ENCODE assay signal across 1 cellular context in the genomic region with DNA sequence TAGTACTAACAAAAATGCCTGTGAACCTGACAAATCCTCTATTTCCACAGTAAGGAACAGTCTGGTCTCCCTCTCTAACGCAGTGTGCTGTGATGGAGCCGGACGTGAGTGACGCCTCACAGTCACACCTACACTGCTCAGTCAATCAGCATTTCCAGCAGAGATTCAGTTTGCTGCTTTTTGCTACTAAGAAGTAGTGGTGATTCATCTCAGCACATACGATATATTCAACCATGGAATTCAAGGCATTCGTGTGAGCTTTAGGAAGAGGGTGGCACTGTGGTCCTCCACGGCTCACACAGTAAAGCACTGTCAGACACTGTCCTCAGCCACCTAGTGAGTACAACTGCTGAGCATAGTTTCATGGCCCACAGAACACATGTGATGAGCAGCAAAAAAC.
TF ChIP-seq lines count a peak whose summit lies in the region.

No MANE protein-coding gene starts in this region.

TF ChIP-seq in HepG2, 621 proteins besides CTCF, POLR2A, EP300 and RAD21 (continued from another document):
- TF ChIP-seq, protein P1, sequence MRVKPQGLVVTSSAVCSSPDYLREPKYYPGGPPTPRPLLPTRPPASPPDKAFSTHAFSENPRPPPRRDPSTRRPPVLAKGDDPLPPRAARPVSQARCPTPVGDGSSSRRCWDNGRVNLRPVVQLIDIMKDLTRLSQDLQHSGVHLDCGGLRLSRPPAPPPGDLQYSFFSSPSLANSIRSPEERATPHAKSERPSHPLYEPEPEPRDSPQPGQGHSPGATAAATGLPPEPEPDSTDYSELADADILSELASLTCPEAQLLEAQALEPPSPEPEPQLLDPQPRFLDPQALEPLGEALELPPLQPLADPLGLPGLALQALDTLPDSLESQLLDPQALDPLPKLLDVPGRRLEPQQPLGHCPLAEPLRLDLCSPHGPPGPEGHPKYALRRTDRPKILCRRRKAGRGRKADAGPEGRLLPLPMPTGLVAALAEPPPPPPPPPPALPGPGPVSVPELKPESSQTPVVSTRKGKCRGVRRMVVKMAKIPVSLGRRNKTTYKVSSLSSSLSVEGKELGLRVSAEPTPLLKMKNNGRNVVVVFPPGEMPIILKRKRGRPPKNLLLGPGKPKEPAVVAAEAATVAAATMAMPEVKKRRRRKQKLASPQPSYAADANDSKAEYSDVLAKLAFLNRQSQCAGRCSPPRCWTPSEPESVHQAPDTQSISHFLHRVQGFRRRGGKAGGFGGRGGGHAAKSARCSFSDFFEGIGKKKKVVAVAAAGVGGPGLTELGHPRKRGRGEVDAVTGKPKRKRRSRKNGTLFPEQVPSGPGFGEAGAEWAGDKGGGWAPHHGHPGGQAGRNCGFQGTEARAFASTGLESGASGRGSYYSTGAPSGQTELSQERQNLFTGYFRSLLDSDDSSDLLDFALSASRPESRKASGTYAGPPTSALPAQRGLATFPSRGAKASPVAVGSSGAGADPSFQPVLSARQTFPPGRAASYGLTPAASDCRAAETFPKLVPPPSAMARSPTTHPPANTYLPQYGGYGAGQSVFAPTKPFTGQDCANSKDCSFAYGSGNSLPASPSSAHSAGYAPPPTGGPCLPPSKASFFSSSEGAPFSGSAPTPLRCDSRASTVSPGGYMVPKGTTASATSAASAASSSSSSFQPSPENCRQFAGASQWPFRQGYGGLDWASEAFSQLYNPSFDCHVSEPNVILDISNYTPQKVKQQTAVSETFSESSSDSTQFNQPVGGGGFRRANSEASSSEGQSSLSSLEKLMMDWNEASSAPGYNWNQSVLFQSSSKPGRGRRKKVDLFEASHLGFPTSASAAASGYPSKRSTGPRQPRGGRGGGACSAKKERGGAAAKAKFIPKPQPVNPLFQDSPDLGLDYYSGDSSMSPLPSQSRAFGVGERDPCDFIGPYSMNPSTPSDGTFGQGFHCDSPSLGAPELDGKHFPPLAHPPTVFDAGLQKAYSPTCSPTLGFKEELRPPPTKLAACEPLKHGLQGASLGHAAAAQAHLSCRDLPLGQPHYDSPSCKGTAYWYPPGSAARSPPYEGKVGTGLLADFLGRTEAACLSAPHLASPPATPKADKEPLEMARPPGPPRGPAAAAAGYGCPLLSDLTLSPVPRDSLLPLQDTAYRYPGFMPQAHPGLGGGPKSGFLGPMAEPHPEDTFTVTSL (CRISPR knock-in tag; IDR thresholded peaks at IDR 0.05; ENCODE audit: borderline replicate concordance) = no peak
- no peak for TF ChIP-seq KDM3A (CRISPR knock-in tag; IDR thresholded peaks at IDR 0.05; ENCODE audit: low read depth)
- no peak for TF ChIP-seq NR2F6 (IDR thresholded peaks at IDR 0.05)
- no peak for TF ChIP-seq NR2F6 (CRISPR knock-in tag; IDR thresholded peaks at IDR 0.05)
- no peak for TF ChIP-seq SMARCE1 (IDR thresholded peaks at IDR 0.05; ENCODE audit: borderline replicate concordance)
- no peak for TF ChIP-seq GATAD2A (CRISPR knock-in tag; IDR thresholded peaks at IDR 0.05)
- TF ChIP-seq RBM39 (IDR thresholded peaks at IDR 0.05; ENCODE audit: low read depth, low read length, poor library complexity, severe bottlenecking) = no peak
- TF ChIP-seq PAWR (CRISPR knock-in tag; IDR thresholded peaks at IDR 0.05; ENCODE audit: borderline replicate concordance) = no peak
- TF ChIP-seq PITX1 (CRISPR knock-in tag; IDR thresholded peaks at IDR 0.05) = no peak
- no peak for TF ChIP-seq ZNF749 (CRISPR knock-in tag; IDR thresholded peaks at IDR 0.05; ENCODE audit: borderline replicate concordance)
